8 cellular contexts compared by ENCODE assay signal in the genomic region with DNA sequence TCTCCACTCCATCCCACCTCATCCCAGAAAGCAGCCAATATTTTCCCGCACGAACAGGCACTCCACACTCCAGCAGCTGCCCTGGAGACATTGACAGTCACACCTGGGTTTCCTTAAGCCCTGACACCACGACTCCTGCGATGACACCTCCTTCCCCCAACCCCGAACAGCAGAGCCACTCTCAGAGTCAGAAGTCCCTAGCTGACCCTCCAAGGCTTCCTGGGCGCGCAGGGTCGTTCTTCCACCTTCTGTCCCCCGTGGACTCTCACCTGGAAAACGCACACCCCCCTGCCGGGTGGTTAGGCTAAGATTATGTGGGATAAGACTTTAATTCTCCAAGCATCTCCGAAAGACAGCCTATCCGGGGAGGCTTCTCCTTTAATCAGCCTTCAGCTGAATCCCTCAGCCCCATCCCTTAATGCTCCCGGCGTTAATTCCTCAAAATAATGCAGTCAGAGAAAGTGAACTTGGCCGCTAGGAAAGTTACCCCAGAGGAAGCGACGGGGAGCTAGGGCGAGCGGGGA.
DNase-seq lines count a peak whose midpoint lies in the region.

No MANE protein-coding gene starts in this region.

- CTCF ChIA-PET in activated naive CD4-positive, alpha-beta T cell treated with anti-CD3 and anti-CD28 coated beads, Interleukin-2, amount 10 ng/mL, durations not matched to agents 7 days and 5 days (lab: Charles Lee) = interaction anchor here (1.0 to 3.7 kb wide), 5 partner anchors 15 to 46 kb away, joined by 3 to 17 read pairs (median 4); a partner anchor contains a TSS

- no peak overlapping the region for H3K27ac ChIP-seq in iPS DF 6.9 (ENCODE audit: low read length)

- H3K27me3 Mint-ChIP-seq in activated naive CD4-positive, alpha-beta T cell treated with anti-CD3 and anti-CD28 coated beads, Interleukin-2, amount 10 ng/mL, durations not matched to agents 7 days and 5 days = peaks cover 15% of the 10 kb centered on the region

- H3K36me3 ChIP-seq in iPS DF 6.9 (ENCODE audit: control insufficient read depth, insufficient read depth, low read length) = no peaks in the 10 kb centered on the region

- no peaks in the 10 kb centered on the region for H3K27me3 ChIP-seq in iPS DF 6.9 (ENCODE audit: control insufficient read depth, insufficient read depth, low read length)

- DNase-seq in HuH-7.5 (ENCODE audit: low spot score) (peak; percentile 25), iPS DF 6.9 (ENCODE audit: low read depth, low spot score) (no peak), skeletal muscle cell (ENCODE audit: low read depth) (no peak), NCI-H2029 (lab: John Stamatoyannopoulos, UW) (no peak), LoVo (ENCODE audit: low spot score) (no peak), NCI-H510A treated with DMSO at 0.1 percent for 48 hours (lab: John Stamatoyannopoulos, UW) (no peak)
- peak; percentile 24 for DNase-seq in activated naive CD4-positive, alpha-beta T cell treated with anti-CD3 and anti-CD28 coated beads, Interleukin-2, amount 10 ng/mL, durations not matched to agents 7 days and 5 days

- H3K27ac Mint-ChIP-seq in activated naive CD4-positive, alpha-beta T cell treated with anti-CD3 and anti-CD28 coated beads, Interleukin-2, amount 10 ng/mL, durations not matched to agents 7 days and 5 days = peak overlapping the region; percentile 76

- no CpG with 5 or more reads among the region's 20 CpGs for WGBS in iPS DF 6.9 (ENCODE audit: insufficient coverage, insufficient read length)

- H3K4me1 ChIP-seq in iPS DF 6.9 (ENCODE audit: control insufficient read depth, insufficient read depth, low read length) = peaks cover 2% of the 10 kb centered on the region; the same call in 1 of the 2 replicates

- peak overlapping the region; percentile 76 for H3K4me3 Mint-ChIP-seq in activated naive CD4-positive, alpha-beta T cell treated with anti-CD3 and anti-CD28 coated beads, Interleukin-2, amount 10 ng/mL, durations not matched to agents 7 days and 5 days

- H3K9me3 ChIP-seq in iPS DF 6.9 (ENCODE audit: control insufficient read depth, insufficient read depth, low read length) = no peaks in the 10 kb centered on the region

- peaks cover 34% of the 10 kb centered on the region for H3K4me1 Mint-ChIP-seq in activated naive CD4-positive, alpha-beta T cell treated with anti-CD3 and anti-CD28 coated beads, Interleukin-2, amount 10 ng/mL, durations not matched to agents 7 days and 5 days

- H3K36me3 Mint-ChIP-seq in activated naive CD4-positive, alpha-beta T cell treated with anti-CD3 and anti-CD28 coated beads, Interleukin-2, amount 10 ng/mL, durations not matched to agents 7 days and 5 days = peaks cover 9% of the 10 kb centered on the region

- H3K9me3 Mint-ChIP-seq in activated naive CD4-positive, alpha-beta T cell treated with anti-CD3 and anti-CD28 coated beads, Interleukin-2, amount 10 ng/mL, durations not matched to agents 7 days and 5 days = no peaks in the 10 kb centered on the region

- H3K4me3 ChIP-seq in GM08714 (ENCODE audit: low read length) (peak overlapping the region; percentile 76), iPS DF 6.9 (ENCODE audit: low read length) (peak overlapping the region; percentile 99; the same call in 1 of the 2 replicates), skeletal muscle cell (ENCODE audit: low read depth, low read length) (peak overlapping the region; percentile 64)

Comparison
In these comparisons a context has a peak if more than half of its experiments do, and no peak if none do; other contexts are left out.
1. DNase-seq: peak in HuH-7.5 (single experiment) and activated naive CD4-positive, alpha-beta T cell treated with anti-CD3 and anti-CD28 coated beads, Interleukin-2, amount 10 ng/mL, durations not matched to agents 7 days and 5 days (single experiment); none in iPS DF 6.9 (single experiment), skeletal muscle cell (single experiment), NCI-H2029 (single experiment), LoVo (single experiment) and NCI-H510A treated with DMSO at 0.1 percent for 48 hours (single experiment).
2. Peak in every context shown above with its lines, with median percentiles within 50 percentile points of each other: H3K4me3 ChIP-seq.